In genomic region chr12:13790317-13790716, GRCh38 we compare ENCODE assay signal across 29 cellular contexts.
"Had no signal": no experiment of that assay in that cellular context is flagged by ENCODE, and none has a peak within 500 bp of the region (broad histone marks: within the 10 kb centered on the region; RNA-seq: fewer than 3 reads in every experiment).

No MANE protein-coding gene starts in this region.

- H3K27ac ChIP-seq: heart left ventricle, pancreas, psoas muscle, stomach, tibial artery, upper lobe of right lung had no signal

- ATAC-seq: activated CD4-positive, alpha-beta T cell treated with anti-CD3 and anti-CD28 coated beads for 36 hours; activated CD8-positive, alpha-beta memory T cell treated with anti-CD3 and anti-CD28 coated beads, Interleukin-2, amount 10 ng/mL, durations not matched to agents 7 days and 5 days; activated CD8-positive, alpha-beta T cell treated with anti-CD3 and anti-CD28 coated beads, Interleukin-2, amount 10 ng/mL, durations not matched to agents 7 days and 5 days; esophagus mucosa; heart left ventricle; naive thymus-derived CD8-positive, alpha-beta T cell; pancreas; psoas muscle; stimulated activated memory B cell treated with anti-CD40 and anti-IgM and Interleukin-4, amounts not matched to agents 10 μg/mL and 1 μg/mL and 100 μg/mL, for 72 hours; upper lobe of right lung had no signal

- DNase-seq: activated CD4-positive, alpha-beta T cell treated with anti-CD3 and anti-CD28 coated beads for 36 hours; activated CD4-positive, CD25-positive, alpha-beta regulatory T cell; activated CD8-positive, alpha-beta memory T cell treated with anti-CD3 and anti-CD28 coated beads, Interleukin-2, amount 10 ng/mL, durations not matched to agents 7 days and 5 days; activated CD8-positive, alpha-beta T cell treated with anti-CD3 and anti-CD28 coated beads, Interleukin-2, amount 10 ng/mL, durations not matched to agents 7 days and 5 days; activated naive CD4-positive, alpha-beta T cell; activated T-cell treated with anti-CD3 and anti-CD28 coated beads, Interleukin-2, amount 50 U/mL, for 48 hours; anterior cingulate cortex; endodermal cell; foreskin fibroblast; heart left ventricle; midbrain; naive thymus-derived CD8-positive, alpha-beta T cell; nucleus accumbens; pancreas; psoas muscle; stimulated activated CD4-positive, alpha-beta T cell treated with anti-CD3 and anti-CD28 coated beads, Interleukin-1b, Interleukin-23, amount 100 ng/mL, for 48 hours; stimulated activated CD4-positive, alpha-beta T cell treated with anti-CD3 and anti-CD28 coated beads, Interleukin-4, amount 100 ng/mL, for 4 hours; stimulated activated CD8-positive, alpha-beta memory T cell treated with anti-CD3 and anti-CD28 coated beads, Interleukin-4, amount 100 ng/mL, for 48 hours; stomach; tibial artery; upper lobe of right lung had no signal

- H3K4me3 Mint-ChIP-seq: activated CD4-positive, alpha-beta T cell treated with anti-CD3 and anti-CD28 coated beads for 36 hours; activated CD8-positive, alpha-beta memory T cell treated with anti-CD3 and anti-CD28 coated beads, Interleukin-2, amount 10 ng/mL, durations not matched to agents 7 days and 5 days; activated CD8-positive, alpha-beta T cell treated with anti-CD3 and anti-CD28 coated beads, Interleukin-2, amount 10 ng/mL, durations not matched to agents 7 days and 5 days; activated naive CD8-positive, alpha-beta T cell; central memory CD8-positive, alpha-beta T cell; dendritic cell treated with granulocyte-macrophage colony-stimulating factor and Interleukin-4, amounts not matched to agents 40 ng/mL and 50 ng/mL, for 4 days; endodermal cell; naive thymus-derived CD8-positive, alpha-beta T cell; neural crest cell; stimulated activated memory B cell treated with anti-CD40 and anti-IgM and Interleukin-4, amounts not matched to agents 10 μg/mL and 1 μg/mL and 100 μg/mL, for 72 hours had no signal

- H3K4me2 ChIP-seq: smooth muscle cell had no signal

- H3K9me3 ChIP-seq: heart left ventricle, pancreas, psoas muscle, stomach, tibial artery, upper lobe of right lung had no signal

- H3K27ac Mint-ChIP-seq: activated CD4-positive, alpha-beta T cell treated with anti-CD3 and anti-CD28 coated beads for 36 hours; activated CD8-positive, alpha-beta memory T cell treated with anti-CD3 and anti-CD28 coated beads, Interleukin-2, amount 10 ng/mL, durations not matched to agents 7 days and 5 days; activated CD8-positive, alpha-beta T cell treated with anti-CD3 and anti-CD28 coated beads, Interleukin-2, amount 10 ng/mL, durations not matched to agents 7 days and 5 days; activated naive CD8-positive, alpha-beta T cell; activated T-helper 2 cell treated with anti-CD3 and anti-CD28 coated beads, Interferon-gamma antibody, Interleukin-2, Interleukin-4, amounts not matched to agents 10 μg/mL and 5 μg/mL and 100 μg/mL, durations not matched to agents 14 hours and 24 hours and 36 hours; dendritic cell treated with granulocyte-macrophage colony-stimulating factor and Interleukin-4, amounts not matched to agents 40 ng/mL and 50 ng/mL, for 4 days; endodermal cell; stimulated activated memory B cell treated with anti-CD40 and anti-IgM and Interleukin-4, amounts not matched to agents 10 μg/mL and 1 μg/mL and 100 μg/mL, for 72 hours had no signal

- H3K27me3 Mint-ChIP-seq: activated CD8-positive, alpha-beta memory T cell treated with anti-CD3 and anti-CD28 coated beads, Interleukin-2, amount 10 ng/mL, durations not matched to agents 7 days and 5 days; dendritic cell treated with granulocyte-macrophage colony-stimulating factor and Interleukin-4, amounts not matched to agents 40 ng/mL and 50 ng/mL, for 4 days; stimulated activated memory B cell treated with anti-CD40 and anti-IgM and Interleukin-4, amounts not matched to agents 10 μg/mL and 1 μg/mL and 100 μg/mL, for 72 hours had no signal

- H3K27me3 ChIP-seq: heart left ventricle, pancreas, stomach, tibial artery, upper lobe of right lung had no signal

- H3K4me1 Mint-ChIP-seq: activated CD4-positive, alpha-beta T cell treated with anti-CD3 and anti-CD28 coated beads for 36 hours; activated CD8-positive, alpha-beta memory T cell treated with anti-CD3 and anti-CD28 coated beads, Interleukin-2, amount 10 ng/mL, durations not matched to agents 7 days and 5 days; central memory CD8-positive, alpha-beta T cell; neural crest cell had no signal

- H3K36me3 Mint-ChIP-seq: activated CD8-positive, alpha-beta memory T cell treated with anti-CD3 and anti-CD28 coated beads, Interleukin-2, amount 10 ng/mL, durations not matched to agents 7 days and 5 days; activated naive CD8-positive, alpha-beta T cell; stimulated activated memory B cell treated with anti-CD40 and anti-IgM and Interleukin-4, amounts not matched to agents 10 μg/mL and 1 μg/mL and 100 μg/mL, for 72 hours had no signal

- H3K4me1 ChIP-seq: heart left ventricle, pancreas, psoas muscle, stomach, tibial artery, upper lobe of right lung had no signal

- H3K36me3 ChIP-seq: heart left ventricle, pancreas, stomach, tibial artery, upper lobe of right lung had no signal

- H3K9me3 Mint-ChIP-seq: dendritic cell treated with granulocyte-macrophage colony-stimulating factor and Interleukin-4, amounts not matched to agents 40 ng/mL and 50 ng/mL, for 4 days; endodermal cell; stimulated activated memory B cell treated with anti-CD40 and anti-IgM and Interleukin-4, amounts not matched to agents 10 μg/mL and 1 μg/mL and 100 μg/mL, for 72 hours had no signal

- H3K4me3 ChIP-seq: heart left ventricle, pancreas, psoas muscle, smooth muscle cell, stomach, tibial artery, upper lobe of right lung had no signal
